ENCODE assay signal across 1 cellular context in genomic region chr18:22703883-22704626, GRCh38.
TF ChIP-seq lines count a peak whose summit lies in the region.

No MANE protein-coding gene starts in this region.

TF ChIP-seq in H1, 55 proteins besides CTCF, POLR2A, EP300 and RAD21 (continued from another document):
- TF ChIP-seq TEAD4 (IDR thresholded peaks at IDR 0.05; ENCODE audit: low read depth, low read length) = peak; percentile 98
TF ChIP-seq in H1: peak in this region for 1.
